23 cellular contexts compared by ENCODE assay signal in genomic region chr11:122595246-122595645, GRCh38.
DNase-seq lines count a peak whose midpoint lies in the region; ATAC-seq and TF ChIP-seq lines count a peak whose summit lies in the region.
"Had no signal": no experiment of that assay in that cellular context is flagged by ENCODE, and none has a peak within 500 bp of the region (broad histone marks: within the 10 kb centered on the region; RNA-seq: fewer than 3 reads in every experiment).

No MANE protein-coding gene starts in this region.

- in situ Hi-C loops in SK-MEL-5 (cut with HindIII; ENCODE audit: low pct_unique_long_range_greater_than_20kb, low sequenced_read_pairs), result no loop called here

- peaks cover 5% of the 10 kb centered on the region for H3K4me1 ChIP-seq in testis
- H3K4me1 ChIP-seq: BE2C, BLaER1 had no signal

- no peak for TF ChIP-seq POLR2A in testis (IDR thresholded peaks at IDR 0.05)

- intact Hi-C loops in testis (cut with DNase I; ENCODE audit: low total_unique reads), result no loop called here

- TF ChIP-seq CTCF in testis (IDR thresholded peaks at IDR 0.05), result no peak

- H3K4me3 ChIP-seq in testis, result no peak overlapping the region
- H3K4me3 ChIP-seq: BLaER1, GM12878 had no signal

- H3K27me3 ChIP-seq in testis, result no peaks in the 10 kb centered on the region
- H3K27me3 ChIP-seq: BE2C, BLaER1 had no signal

- ATAC-seq in GM21515 (IDR thresholded peaks at IDR 0.05; ENCODE audit: unreplicated experiment), result no peak
- ATAC-seq: GM12878 had no signal

- no peaks in the 10 kb centered on the region for H3K9me3 ChIP-seq in testis
- H3K9me3 ChIP-seq: BE2C, BLaER1 had no signal

- WGBS in testis, 2 donors, result 28 to 42% methylated on average over 2 of the region's 2 CpGs

- H3K36me3 ChIP-seq in testis (ENCODE audit: low read depth, missing control alignments), result no peaks in the 10 kb centered on the region
- H3K36me3 ChIP-seq: BE2C, BLaER1 had no signal

- DNase-seq in SK-MEL-5 (ENCODE audit: low read depth, low spot score) (peak; percentile 66), medulla oblongata (ENCODE audit: extremely low spot score) (peak; percentile 20), testis (no peak), HuH-7.5 (ENCODE audit: low spot score) (no peak)
- no peak for DNase-seq in stimulated activated CD4-positive, alpha-beta T cell treated with anti-CD3 and anti-CD28 coated beads, Interleukin-15, amount 100 ng/mL, for 24 hours
- DNase-seq: 8988T; ACHN; BE2C; C1 segment of cervical spinal cord; CD4-positive, alpha-beta memory T cell; CD4-positive, CD25-positive, alpha-beta regulatory T cell; CD8-positive, alpha-beta memory T cell; COR-L47; DMS 273 treated with DMSO at 0.1 percent for 48 hours; DMS153; DMS53; DMS79; DND-41; EL; GDM1 had no signal

- peak overlapping the region; percentile 21 to 50 for H3K27ac ChIP-seq in testis
- H3K27ac ChIP-seq: BLaER1 had no signal

Comparison
In these comparisons a context has a peak if more than half of its experiments do, and no peak if none do; other contexts are left out.
1. DNase-seq: peak in SK-MEL-5 (single experiment) and medulla oblongata (single experiment); none in testis (single experiment), HuH-7.5 (single experiment) and stimulated activated CD4-positive, alpha-beta T cell treated with anti-CD3 and anti-CD28 coated beads, Interleukin-15, amount 100 ng/mL, for 24 hours (single experiment).